18 cellular contexts compared by ENCODE assay signal in genomic region chr15:98722645-98723044, GRCh38.
DNase-seq lines count a peak whose midpoint lies in the region; ATAC-seq, FAIRE-seq and TF ChIP-seq lines count a peak whose summit lies in the region.
"Had no signal": no experiment of that assay in that cellular context is flagged by ENCODE, and none has a peak within 500 bp of the region (broad histone marks: within the 10 kb centered on the region; RNA-seq: fewer than 3 reads in every experiment).

No MANE protein-coding gene starts in this region.

- peaks cover 100% of the 10 kb centered on the region for H4K20me1 ChIP-seq in BLaER1

- H3K36me3 Mint-ChIP-seq in WTC11 = peaks cover 7% of the 10 kb centered on the region; the same call in 1 of the 2 replicates
- H3K36me3 Mint-ChIP-seq in naive thymus-derived CD4-positive, alpha-beta T cell = peaks cover 0 to 15% (median 10%) of the 10 kb centered on the region in 5 donors
- no peaks in the 10 kb centered on the region for H3K36me3 Mint-ChIP-seq in stimulated activated effector memory CD8-positive, alpha-beta T cell treated with anti-CD3 and anti-CD28 coated beads, Interleukin-12 subunit alpha, Interleukin-12 subunit beta, amount 100 ng/mL, for 72 hours
- H3K36me3 Mint-ChIP-seq: CD4-positive, alpha-beta memory T cell had no signal

- FAIRE-seq in A549 (lab: Jason Lieb, UNC) = no peak
- FAIRE-seq: K562 had no signal

- POLR2A ChIA-PET in A549 (lab: Yijun Ruan, JAX) (no interaction called here), WTC11 (lab: Charles Lee) (no interaction called here)
- POLR2A ChIA-PET in naive thymus-derived CD4-positive, alpha-beta T cell (lab: Charles Lee) = no interaction called here

- CTCF ChIA-PET in A549 (lab: Yijun Ruan, JAX) (interaction anchor here (0.9 to 2.2 kb wide), 7 partner anchors 14 to 182 kb away, joined by 3 to 8 read pairs (median 3); no protein-coding TSS in a partner anchor), WTC11 (lab: Charles Lee) (interaction anchor here (1.0 to 1.6 kb wide), 2 partner anchors 9 to 128 kb away, joined by 3 read pairs; no protein-coding TSS in a partner anchor)
- CTCF ChIA-PET in naive thymus-derived CD4-positive, alpha-beta T cell (lab: Charles Lee) = no interaction called here

- H3K4me1 Mint-ChIP-seq in WTC11 = peaks cover 82% of the 10 kb centered on the region
- peaks cover 32 to 98% (median 91%) of the 10 kb centered on the region in 7 donors for H3K4me1 Mint-ChIP-seq in naive thymus-derived CD4-positive, alpha-beta T cell
- H3K4me1 Mint-ChIP-seq in stimulated activated effector memory CD8-positive, alpha-beta T cell treated with anti-CD3 and anti-CD28 coated beads, Interleukin-12 subunit alpha, Interleukin-12 subunit beta, amount 100 ng/mL, for 72 hours = peaks cover 39% of the 10 kb centered on the region

- TF ChIP-seq POLR2A in A549 (IDR thresholded peaks at IDR 0.05; ENCODE audit: low read length) = no peak

- no peaks in the 10 kb centered on the region for H3K27me3 Mint-ChIP-seq in WTC11 (ENCODE audit: low read depth)
- H3K27me3 Mint-ChIP-seq in naive thymus-derived CD4-positive, alpha-beta T cell = no peaks in the 10 kb centered on the region

- H3K9ac ChIP-seq in BLaER1 = 0 out of 2 replicates have a peak overlapping the region, but pooled peaks have one; percentile 5

- WGBS in A549 (ENCODE audit: missing lambda C conversion rate) = 92% methylated on average over 3 of the region's 3 CpGs

- no peaks in the 10 kb centered on the region for H3K27me3 ChIP-seq in BLaER1
- no peaks in the 10 kb centered on the region for H3K27me3 ChIP-seq in naive thymus-derived CD4-positive, alpha-beta T cell (ENCODE audit: control insufficient read depth in 2 of 2, insufficient read depth in 2 of 2, low read length in 2 of 2)
- H3K27me3 ChIP-seq in WERI-Rb-1 (ENCODE audit: insufficient read depth, low read depth, severe bottlenecking) = no peaks in the 10 kb centered on the region

- no peak for TF ChIP-seq RAD21 in A549 (conservative IDR thresholded peaks at IDR 0.05 in 1 of 2, IDR thresholded peaks at IDR 0.05 in 1 of 2)

- no peak for TF ChIP-seq EP300 in A549 (IDR thresholded peaks at IDR 0.05)

- peak overlapping the region; percentile 79 for H3K4me2 ChIP-seq in A549
- H3K4me2 ChIP-seq in BLaER1 = peak overlapping the region; percentile 94
- H3K4me2 ChIP-seq: PC-9 had no signal

- H3K9me3 ChIP-seq in A549 (no peaks in the 10 kb centered on the region), BLaER1 (peaks cover 18% of the 10 kb centered on the region), WERI-Rb-1 (ENCODE audit: severe bottlenecking) (no peaks in the 10 kb centered on the region)
- H3K9me3 ChIP-seq in naive thymus-derived CD4-positive, alpha-beta T cell (ENCODE audit: control insufficient read depth in 2 of 3, low read length in 3 of 3) = no peaks in the 10 kb centered on the region

- DNase-seq in A549 (ENCODE audit: low read depth in 1 of 2, low spot score in 1 of 2) (no peak), WTC11 (ENCODE audit: low spot score) (no peak), WERI-Rb-1 (no peak)
- no peak for DNase-seq in naive thymus-derived CD4-positive, alpha-beta T cell
- no peak for DNase-seq in stimulated activated CD4-positive, alpha-beta T cell treated with anti-CD3 and anti-CD28 coated beads, Interleukin-2, amount 100 ng/mL, for 24 hours
- DNase-seq in stimulated activated effector memory CD8-positive, alpha-beta T cell treated with anti-CD3 and anti-CD28 coated beads, Interleukin-12 subunit alpha, Interleukin-12 subunit beta, amount 100 ng/mL, for 72 hours (ENCODE audit: low spot score in 2 of 2) = no peak
- DNase-seq: CD4-positive, alpha-beta memory T cell; DMS79; NCI-H1092; NCI-H146; NCI-H2081 treated with DMSO at 0.1 percent for 48 hours; NCI-H510A; NCI-H82; PC-9 had no signal

- H3K4me1 ChIP-seq in A549 (peaks cover 98% of the 10 kb centered on the region), BLaER1 (peaks cover 68% of the 10 kb centered on the region)
- peaks cover 0 to 30% of the 10 kb centered on the region in 2 donors for H3K4me1 ChIP-seq in naive thymus-derived CD4-positive, alpha-beta T cell (ENCODE audit: control insufficient read depth in 2 of 2, insufficient read depth in 2 of 2, low read length in 2 of 2)

- no peaks in the 10 kb centered on the region for H3K9me3 Mint-ChIP-seq in WTC11
- H3K9me3 Mint-ChIP-seq in naive thymus-derived CD4-positive, alpha-beta T cell = no peaks in the 10 kb centered on the region
- no peaks in the 10 kb centered on the region for H3K9me3 Mint-ChIP-seq in stimulated activated effector memory CD8-positive, alpha-beta T cell treated with anti-CD3 and anti-CD28 coated beads, Interleukin-12 subunit alpha, Interleukin-12 subunit beta, amount 100 ng/mL, for 72 hours
- H3K9me3 Mint-ChIP-seq: CD4-positive, alpha-beta memory T cell had no signal

- H3K4me3 ChIP-seq in A549 (no peak overlapping the region), BLaER1 (no peak overlapping the region), WERI-Rb-1 (ENCODE audit: low read depth, low read length) (no peak overlapping the region)
- no peak overlapping the region for H3K4me3 ChIP-seq in naive thymus-derived CD4-positive, alpha-beta T cell (ENCODE audit: low read length)
- H3K4me3 ChIP-seq: K562, PC-9, SK-N-MC had no signal

- H3K36me3 ChIP-seq in BLaER1 (peaks cover 26% of the 10 kb centered on the region), WERI-Rb-1 (no peaks in the 10 kb centered on the region; the same call in 1 of the 2 replicates)
- no peaks in the 10 kb centered on the region for H3K36me3 ChIP-seq in naive thymus-derived CD4-positive, alpha-beta T cell (ENCODE audit: control insufficient read depth in 2 of 3, insufficient read depth in 3 of 3, low read length in 3 of 3)

- peak overlapping the region; percentile 63; the same call in 1 of the 2 replicates for H3K27ac Mint-ChIP-seq in WTC11
- H3K27ac Mint-ChIP-seq in naive thymus-derived CD4-positive, alpha-beta T cell = no peak overlapping the region
- H3K27ac Mint-ChIP-seq in stimulated activated effector memory CD8-positive, alpha-beta T cell treated with anti-CD3 and anti-CD28 coated beads, Interleukin-12 subunit alpha, Interleukin-12 subunit beta, amount 100 ng/mL, for 72 hours = no peak overlapping the region

- H3K27ac ChIP-seq in A549 (peak overlapping the region; percentile 64 to 92; a peak in 4 of 6 replicates), BLaER1 (peak overlapping the region; percentile 89), WERI-Rb-1 (no peak overlapping the region)
- no peak overlapping the region for H3K27ac ChIP-seq in naive thymus-derived CD4-positive, alpha-beta T cell (ENCODE audit: low read depth, low read length)
- H3K27ac ChIP-seq: PC-9, SK-N-MC had no signal

- TF ChIP-seq CTCF in A549 (IDR thresholded peaks at IDR 0.05) (no peak), WTC11 (IDR thresholded peaks at IDR 0.05) (no peak), WERI-Rb-1 (IDR thresholded peaks at IDR 0.05; ENCODE audit: low read depth, low read length) (no peak)

- ATAC-seq in A549 (no peak), WTC11 (no peak)
- ATAC-seq in naive thymus-derived CD4-positive, alpha-beta T cell = no peak
- no peak for ATAC-seq in stimulated activated effector memory CD8-positive, alpha-beta T cell treated with anti-CD3 and anti-CD28 coated beads, Interleukin-12 subunit alpha, Interleukin-12 subunit beta, amount 100 ng/mL, for 72 hours
- ATAC-seq: HCT116, K562 had no signal

- no peak overlapping the region for H3K4me3 Mint-ChIP-seq in WTC11
- peak overlapping the region in 6 of 10 donors; percentile 12 to 58 (median 36) for H3K4me3 Mint-ChIP-seq in naive thymus-derived CD4-positive, alpha-beta T cell
- H3K4me3 Mint-ChIP-seq in stimulated activated effector memory CD8-positive, alpha-beta T cell treated with anti-CD3 and anti-CD28 coated beads, Interleukin-12 subunit alpha, Interleukin-12 subunit beta, amount 100 ng/mL, for 72 hours = no peak overlapping the region
- H3K4me3 Mint-ChIP-seq: CD4-positive, alpha-beta memory T cell had no signal

- intact Hi-C loops in naive thymus-derived CD4-positive, alpha-beta T cell (cut with micrococcal nuclease) = loop anchor here in 1 of 2 donors (10.0 kb wide), 1 partner anchor 48 kb away; no protein-coding TSS in a partner anchor

TF ChIP-seq in A549, 52 proteins besides CTCF, POLR2A, EP300 and RAD21 (continues in another document):
- TF ChIP-seq, protein P1, sequence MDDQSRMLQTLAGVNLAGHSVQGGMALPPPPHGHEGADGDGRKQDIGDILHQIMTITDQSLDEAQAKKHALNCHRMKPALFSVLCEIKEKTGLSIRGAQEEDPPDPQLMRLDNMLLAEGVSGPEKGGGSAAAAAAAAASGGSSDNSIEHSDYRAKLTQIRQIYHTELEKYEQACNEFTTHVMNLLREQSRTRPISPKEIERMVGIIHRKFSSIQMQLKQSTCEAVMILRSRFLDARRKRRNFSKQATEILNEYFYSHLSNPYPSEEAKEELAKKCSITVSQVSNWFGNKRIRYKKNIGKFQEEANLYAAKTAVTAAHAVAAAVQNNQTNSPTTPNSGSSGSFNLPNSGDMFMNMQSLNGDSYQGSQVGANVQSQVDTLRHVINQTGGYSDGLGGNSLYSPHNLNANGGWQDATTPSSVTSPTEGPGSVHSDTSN (IDR thresholded peaks at IDR 0.05) = no peak
- no peak for TF ChIP-seq CHD4 (IDR thresholded peaks at IDR 0.05; ENCODE audit: borderline replicate concordance)
- TF ChIP-seq FOXS1 (CRISPR knock-in tag; IDR thresholded peaks at IDR 0.05) = no peak
- TF ChIP-seq JUN (IDR thresholded peaks at IDR 0.05) = no peak
- no peak for TF ChIP-seq TP53 (CRISPR knock-in tag; IDR thresholded peaks at IDR 0.05)
- TF ChIP-seq CEBPB (IDR thresholded peaks at IDR 0.05) = no peak
- no peak for TF ChIP-seq RFX5 (IDR thresholded peaks at IDR 0.05)
- no peak for TF ChIP-seq SREBF2 (IDR thresholded peaks at IDR 0.05)

TF ChIP-seq in WTC11, 78 proteins besides CTCF, POLR2A, EP300 and RAD21 (continues in another document):
- TF ChIP-seq, protein P2, sequence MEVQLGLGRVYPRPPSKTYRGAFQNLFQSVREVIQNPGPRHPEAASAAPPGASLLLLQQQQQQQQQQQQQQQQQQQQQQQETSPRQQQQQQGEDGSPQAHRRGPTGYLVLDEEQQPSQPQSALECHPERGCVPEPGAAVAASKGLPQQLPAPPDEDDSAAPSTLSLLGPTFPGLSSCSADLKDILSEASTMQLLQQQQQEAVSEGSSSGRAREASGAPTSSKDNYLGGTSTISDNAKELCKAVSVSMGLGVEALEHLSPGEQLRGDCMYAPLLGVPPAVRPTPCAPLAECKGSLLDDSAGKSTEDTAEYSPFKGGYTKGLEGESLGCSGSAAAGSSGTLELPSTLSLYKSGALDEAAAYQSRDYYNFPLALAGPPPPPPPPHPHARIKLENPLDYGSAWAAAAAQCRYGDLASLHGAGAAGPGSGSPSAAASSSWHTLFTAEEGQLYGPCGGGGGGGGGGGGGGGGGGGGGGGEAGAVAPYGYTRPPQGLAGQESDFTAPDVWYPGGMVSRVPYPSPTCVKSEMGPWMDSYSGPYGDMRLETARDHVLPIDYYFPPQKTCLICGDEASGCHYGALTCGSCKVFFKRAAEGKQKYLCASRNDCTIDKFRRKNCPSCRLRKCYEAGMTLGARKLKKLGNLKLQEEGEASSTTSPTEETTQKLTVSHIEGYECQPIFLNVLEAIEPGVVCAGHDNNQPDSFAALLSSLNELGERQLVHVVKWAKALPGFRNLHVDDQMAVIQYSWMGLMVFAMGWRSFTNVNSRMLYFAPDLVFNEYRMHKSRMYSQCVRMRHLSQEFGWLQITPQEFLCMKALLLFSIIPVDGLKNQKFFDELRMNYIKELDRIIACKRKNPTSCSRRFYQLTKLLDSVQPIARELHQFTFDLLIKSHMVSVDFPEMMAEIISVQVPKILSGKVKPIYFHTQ (CRISPR knock-in tag; IDR thresholded peaks at IDR 0.05) = no peak

Comparison
In these comparisons a context has a peak if more than half of its experiments do, and no peak if none do; other contexts are left out.
1. H3K27ac ChIP-seq: peak in A549 (2 of 2) and BLaER1 (single experiment); none in naive thymus-derived CD4-positive, alpha-beta T cell (single experiment) and WERI-Rb-1 (single experiment).
2. H3K4me3 Mint-ChIP-seq: peak in naive thymus-derived CD4-positive, alpha-beta T cell (6 of 10); none in WTC11 (single experiment) and stimulated activated effector memory CD8-positive, alpha-beta T cell treated with anti-CD3 and anti-CD28 coated beads, Interleukin-12 subunit alpha, Interleukin-12 subunit beta, amount 100 ng/mL, for 72 hours (single experiment).